In genomic region chr17:35299108-35299507, GRCh38 we compare ENCODE assay signal across 20 cellular contexts. TPM values are rescaled to one million over a fixed set of nuclear protein-coding genes. Genes with fewer than 3 reads are reported as not detected.
DNase-seq lines count a peak whose midpoint lies in the region; ATAC-seq and TF ChIP-seq lines count a peak whose summit lies in the region.
"Had no signal": no experiment of that assay in that cellular context is flagged by ENCODE, and none has a peak within 500 bp of the region (broad histone marks: within the 10 kb centered on the region; RNA-seq: fewer than 3 reads in every experiment).

No MANE protein-coding gene starts in this region.

- no peak overlapping the region for H3K27ac ChIP-seq in RWPE1
- no peak overlapping the region for H3K27ac ChIP-seq in right cardiac atrium (ENCODE audit: low read length)
- H3K27ac ChIP-seq: colonic mucosa, transverse colon had no signal

- intact Hi-C loops in right cardiac atrium (cut with DNase I): no loop called here

- peaks cover 27% of the 10 kb centered on the region for H3K9me3 Mint-ChIP-seq in type B pancreatic cell

- 82% methylated on average over 5 of the region's 5 CpGs for WGBS in right cardiac atrium

- POLR2A ChIA-PET in RWPE1 (lab: Yijun Ruan, JAX; ENCODE audit: low non-redundant PET): no interaction called here

- peaks cover 5% of the 10 kb centered on the region for H3K4me1 Mint-ChIP-seq in type B pancreatic cell (ENCODE audit: unreplicated experiment)
- H3K4me1 Mint-ChIP-seq: activated CD4-positive, alpha-beta T cell treated with anti-CD3 and anti-CD28 coated beads, Interleukin-2, amount 10 ng/mL, durations not matched to agents 24 days and 14 days; naive B cell; stimulated activated memory B cell treated with anti-CD40 and anti-IgM and Interleukin-4, amounts not matched to agents 10 μg/mL and 1 μg/mL and 100 μg/mL, for 72 hours had no signal

- CTCF ChIA-PET in RWPE1 (lab: Yijun Ruan, JAX): no interaction called here

- H3K9me3 ChIP-seq in right cardiac atrium (ENCODE audit: control insufficient read depth, low read length): no peaks in the 10 kb centered on the region
- H3K9me3 ChIP-seq: colonic mucosa, SK-N-SH, transverse colon had no signal

- no peaks in the 10 kb centered on the region for H3K4me1 ChIP-seq in right cardiac atrium (ENCODE audit: control insufficient read depth, insufficient read depth, low read length)
- H3K4me1 ChIP-seq: colonic mucosa, transverse colon had no signal

- H3K27ac Mint-ChIP-seq in type B pancreatic cell: peak overlapping the region; percentile 88
- H3K27ac Mint-ChIP-seq: activated CD4-positive, alpha-beta T cell treated with anti-CD3 and anti-CD28 coated beads, Interleukin-2, amount 10 ng/mL, durations not matched to agents 24 days and 14 days; activated naive CD4-positive, alpha-beta T cell treated with anti-CD3 and anti-CD28 coated beads for 36 hours; naive B cell; stimulated activated memory B cell treated with anti-CD40 and anti-IgM and Interleukin-4, amounts not matched to agents 10 μg/mL and 1 μg/mL and 100 μg/mL, for 72 hours had no signal

- no peak overlapping the region for H3K4me3 ChIP-seq in right cardiac atrium (ENCODE audit: low read length)
- H3K4me3 ChIP-seq: colonic mucosa, MG63, transverse colon had no signal

- TF ChIP-seq CTCF in RWPE1 (conservative IDR thresholded peaks at IDR 0.05; ENCODE audit: low read depth) (no peak), type B pancreatic cell (conservative IDR thresholded peaks at IDR 0.05) (no peak)

- ATAC-seq in right cardiac atrium: no peak
- ATAC-seq: stimulated activated memory B cell treated with anti-CD40 and anti-IgM and Interleukin-4, amounts not matched to agents 10 μg/mL and 1 μg/mL and 100 μg/mL, for 72 hours had no signal

- peak overlapping the region; percentile 56 for H3K4me3 Mint-ChIP-seq in type B pancreatic cell
- H3K4me3 Mint-ChIP-seq: activated CD4-positive, alpha-beta T cell treated with anti-CD3 and anti-CD28 coated beads, Interleukin-2, amount 10 ng/mL, durations not matched to agents 24 days and 14 days; activated naive CD4-positive, alpha-beta T cell treated with anti-CD3 and anti-CD28 coated beads for 36 hours; stimulated activated memory B cell treated with anti-CD40 and anti-IgM and Interleukin-4, amounts not matched to agents 10 μg/mL and 1 μg/mL and 100 μg/mL, for 72 hours had no signal

- no peaks in the 10 kb centered on the region for H3K27me3 ChIP-seq in right cardiac atrium (ENCODE audit: control insufficient read depth, insufficient read depth)
- H3K27me3 ChIP-seq: colonic mucosa, MG63, transverse colon had no signal

- peaks cover 17% of the 10 kb centered on the region for H3K27me3 Mint-ChIP-seq in type B pancreatic cell

- DNase-seq in NCI-H526 (lab: John Stamatoyannopoulos, UW): peak; percentile 30 to 51
- no peak for DNase-seq in NCI-H526 treated with DMSO at 0.1 percent for 48 hours (lab: John Stamatoyannopoulos, UW)
- DNase-seq in RWPE1 (ENCODE audit: low spot score): peak; percentile 40
- DNase-seq in left kidney (ENCODE audit: low read depth, low spot score): peak; percentile 63
- no peak for DNase-seq in type B pancreatic cell (ENCODE audit: extremely low spot score, unreplicated experiment)
- DNase-seq in iPS-NIHi11 (ENCODE audit: low spot score): no peak
- DNase-seq in stimulated activated CD4-positive, alpha-beta T cell treated with anti-CD3 and anti-CD28 coated beads, Interleukin-1b, Interleukin-23, amount 100 ng/mL, for 48 hours: no peak
- DNase-seq in right cardiac atrium: no peak
- DNase-seq: activated CD4-positive, alpha-beta T cell treated with anti-CD3 and anti-CD28 coated beads, Interleukin-2, amount 10 ng/mL, durations not matched to agents 24 days and 14 days; activated naive CD4-positive, alpha-beta T cell treated with anti-CD3 and anti-CD28 coated beads for 36 hours; activated T-cell treated with anti-CD3 and anti-CD28 coated beads for 4 hours; colonic mucosa; MG63; naive B cell; NCI-H187 treated with DMSO at 0.1 percent for 48 hours; NCI-H774; SK-N-SH; stimulated activated CD4-positive, alpha-beta T cell treated with anti-CD3 and anti-CD28 coated beads, Interleukin-12 subunit alpha, Interleukin-12 subunit beta, amount 100 ng/mL, for 4 hours; transverse colon had no signal

- H3K36me3 Mint-ChIP-seq in type B pancreatic cell: peaks cover 10% of the 10 kb centered on the region

RNA-seq across cellular contexts. Expression of gene SLFN5, which starts 56.2 kb away (rescaled TPM):
- total RNA-seq in type B pancreatic cell (ENCODE audit: low replicate concordance) (21.7 and 42.1 TPM in 2 replicates), right cardiac atrium (10 to 100 TPM; 10.3 to 24.0 (median 20.1) TPM)
- polyA plus RNA-seq in right cardiac atrium: 3.9 TPM

Comparison
In these comparisons a context has a peak if more than half of its experiments do, and no peak if none do; other contexts are left out.
1. DNase-seq: peak in NCI-H526 (2 of 2), RWPE1 (single experiment) and left kidney (single experiment); none in NCI-H526 treated with DMSO at 0.1 percent for 48 hours (single experiment), type B pancreatic cell (single experiment), iPS-NIHi11 (single experiment), stimulated activated CD4-positive, alpha-beta T cell treated with anti-CD3 and anti-CD28 coated beads, Interleukin-1b, Interleukin-23, amount 100 ng/mL, for 48 hours (single experiment) and right cardiac atrium (0 of 3).